In the genomic region with DNA sequence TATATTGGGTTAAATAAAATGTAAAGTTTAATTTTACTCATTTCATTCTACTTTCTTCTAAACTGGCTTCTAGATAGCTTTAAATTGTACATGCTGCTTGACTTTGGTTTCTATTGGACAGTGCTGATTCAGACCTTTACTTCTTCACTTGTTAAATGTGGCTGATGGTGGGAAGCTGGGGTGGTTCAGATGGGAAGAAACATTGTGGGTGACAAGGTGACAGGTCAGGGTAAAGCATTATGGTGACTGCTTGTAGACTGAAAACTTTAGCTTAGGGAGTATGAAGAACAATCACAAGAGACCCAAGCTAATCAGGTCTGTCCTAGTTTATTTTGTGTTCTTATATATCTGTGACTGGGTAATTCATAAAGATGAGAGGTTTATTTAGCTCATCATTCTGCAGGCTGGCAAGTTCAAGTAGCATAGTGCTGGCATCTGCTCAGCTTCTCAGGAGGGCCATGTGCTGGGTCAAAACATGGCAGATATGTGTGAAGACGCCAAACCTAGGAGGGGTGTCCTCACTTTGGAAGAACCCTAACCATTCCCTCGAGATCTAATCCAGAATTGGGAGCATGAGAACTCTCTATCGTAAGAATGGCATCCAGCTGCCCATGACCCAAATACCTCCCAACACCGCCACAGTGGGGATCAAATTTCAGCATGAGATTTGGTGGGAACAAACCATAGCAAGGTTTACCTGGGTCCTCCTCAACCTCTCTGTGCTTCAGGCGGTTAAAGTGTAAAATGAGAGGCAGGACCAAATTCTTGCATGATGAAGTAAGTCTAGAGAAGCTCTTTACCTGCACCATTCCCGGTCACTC, we compare ENCODE assay signal across 18 cellular contexts.
DNase-seq lines count a peak whose midpoint lies in the region; ATAC-seq and TF ChIP-seq lines count a peak whose summit lies in the region.
"Had no signal": no experiment of that assay in that cellular context is flagged by ENCODE, and none has a peak within 500 bp of the region (broad histone marks: within the 10 kb centered on the region; RNA-seq: fewer than 3 reads in every experiment).

No MANE protein-coding gene starts in this region.

- peaks cover 51% of the 10 kb centered on the region for H3K36me3 Mint-ChIP-seq in activated CD4-positive, alpha-beta T cell treated with anti-CD3 and anti-CD28 coated beads, Interleukin-2, amount 10 ng/mL, durations not matched to agents 7 days and 5 days (ENCODE audit: low read depth)
- peaks cover 31% of the 10 kb centered on the region for H3K36me3 Mint-ChIP-seq in central memory CD8-positive, alpha-beta T cell (ENCODE audit: insufficient read depth)
- H3K36me3 Mint-ChIP-seq in neural progenitor cell, result peaks cover 30% of the 10 kb centered on the region

- H3K9ac ChIP-seq in Loucy (ENCODE audit: low read depth, low read length, poor library complexity, severe bottlenecking), result no peak overlapping the region
- no peak overlapping the region for H3K9ac ChIP-seq in neural progenitor cell
- H3K9ac ChIP-seq in colonic mucosa (ENCODE audit: low read depth in 2 of 2, low read length in 2 of 2), result no peak overlapping the region

- H3K4me3 ChIP-seq in Loucy (ENCODE audit: low read length, poor library complexity, severe bottlenecking) (no peak overlapping the region), spleen (no peak overlapping the region), neural progenitor cell (no peak overlapping the region), colonic mucosa (no peak overlapping the region)
- H3K4me3 ChIP-seq: coronary artery, sigmoid colon, SJSA1, upper lobe of right lung had no signal

- H3K4me2 ChIP-seq in Loucy (ENCODE audit: low read depth, low read length, poor library complexity, severe bottlenecking), result peak overlapping the region; percentile 5
- no peak overlapping the region for H3K4me2 ChIP-seq in neural progenitor cell

- no peak overlapping the region for H3K4me3 Mint-ChIP-seq in activated CD4-positive, alpha-beta T cell treated with anti-CD3 and anti-CD28 coated beads, Interleukin-2, amount 10 ng/mL, durations not matched to agents 7 days and 5 days
- H3K4me3 Mint-ChIP-seq in central memory CD8-positive, alpha-beta T cell, result peak overlapping the region; percentile 34
- H3K4me3 Mint-ChIP-seq in neural progenitor cell, result no peak overlapping the region

- peaks cover 51% of the 10 kb centered on the region for H3K4me1 ChIP-seq in Loucy (ENCODE audit: insufficient read depth, low read length, poor library complexity, severe bottlenecking)
- peaks cover 12 to 93% (median 59%) of the 10 kb centered on the region in 6 donors for H3K4me1 ChIP-seq in spleen
- peaks cover 10% of the 10 kb centered on the region for H3K4me1 ChIP-seq in neural progenitor cell
- H3K4me1 ChIP-seq in colonic mucosa, result no peaks in the 10 kb centered on the region
- H3K4me1 ChIP-seq: upper lobe of right lung had no signal

- H3K27ac ChIP-seq in spleen (peak overlapping the region in 5 of 8 donors; percentile 17 to 92 (median 86)), neural progenitor cell (no peak overlapping the region), colonic mucosa (no peak overlapping the region)
- H3K27ac ChIP-seq: coronary artery, sigmoid colon, SJSA1, upper lobe of right lung had no signal

- peak overlapping the region; percentile 46 for H3K27ac Mint-ChIP-seq in activated CD4-positive, alpha-beta T cell treated with anti-CD3 and anti-CD28 coated beads, Interleukin-2, amount 10 ng/mL, durations not matched to agents 7 days and 5 days
- H3K27ac Mint-ChIP-seq in central memory CD8-positive, alpha-beta T cell (ENCODE audit: low read depth), result peak overlapping the region; percentile 100
- no peak overlapping the region for H3K27ac Mint-ChIP-seq in neural progenitor cell

- no peak for DNase-seq in activated CD4-positive, alpha-beta T cell treated with anti-CD3 and anti-CD28 coated beads, Interleukin-2, amount 10 ng/mL, durations not matched to agents 7 days and 5 days
- DNase-seq in activated CD4-positive, alpha-beta T cell treated with anti-CD3 and anti-CD28 coated beads, Interleukin-2, amount 50 U/mL, for 48 hours, result no peak
- DNase-seq in central memory CD8-positive, alpha-beta T cell (ENCODE audit: low spot score in 2 of 2), result no peak
- DNase-seq in spleen (no peak), neural progenitor cell (ENCODE audit: low spot score) (no peak), D341Med (ENCODE audit: low spot score) (no peak), colonic mucosa (no peak)
- DNase-seq: COR-L47, erythroblast, GOT3, mesenchymal stem cell, NCI-H1694, OCI-M1, sigmoid colon, upper lobe of right lung had no signal

- intact Hi-C loops in spleen (cut with DNase I; ENCODE audit: low total_unique reads), result no loop called here
- intact Hi-C loops in colonic mucosa (cut with DNase I), result no loop called here

- H3K9me3 Mint-ChIP-seq in activated CD4-positive, alpha-beta T cell treated with anti-CD3 and anti-CD28 coated beads, Interleukin-2, amount 10 ng/mL, durations not matched to agents 7 days and 5 days, result peaks cover 8% of the 10 kb centered on the region
- no peaks in the 10 kb centered on the region for H3K9me3 Mint-ChIP-seq in central memory CD8-positive, alpha-beta T cell
- peaks cover 2% of the 10 kb centered on the region for H3K9me3 Mint-ChIP-seq in neural progenitor cell

- no peak overlapping the region for H2AFZ ChIP-seq in Loucy (ENCODE audit: low read length)
- no peak overlapping the region for H2AFZ ChIP-seq in neural progenitor cell (replicated peaks)

- no peaks in the 10 kb centered on the region for H3K27me3 Mint-ChIP-seq in activated CD4-positive, alpha-beta T cell treated with anti-CD3 and anti-CD28 coated beads, Interleukin-2, amount 10 ng/mL, durations not matched to agents 7 days and 5 days
- no peaks in the 10 kb centered on the region for H3K27me3 Mint-ChIP-seq in central memory CD8-positive, alpha-beta T cell
- H3K27me3 Mint-ChIP-seq in neural progenitor cell (ENCODE audit: insufficient read depth, low read depth), result no peaks in the 10 kb centered on the region

- CTCF ChIA-PET in activated CD4-positive, alpha-beta T cell treated with anti-CD3 and anti-CD28 coated beads, Interleukin-2, amount 10 ng/mL, durations not matched to agents 7 days and 5 days (lab: Charles Lee), result interaction anchor here (0.6 to 2.7 kb wide), 11 partner anchors 9 to 1225 kb away, joined by 3 to 16 read pairs (median 4); no protein-coding TSS in a partner anchor

- H3K9me2 ChIP-seq in Loucy (replicated peaks; ENCODE audit: low read depth, low read length), result no peaks in the 10 kb centered on the region

- peaks cover 86% of the 10 kb centered on the region for H3K4me1 Mint-ChIP-seq in activated CD4-positive, alpha-beta T cell treated with anti-CD3 and anti-CD28 coated beads, Interleukin-2, amount 10 ng/mL, durations not matched to agents 7 days and 5 days
- H3K4me1 Mint-ChIP-seq in central memory CD8-positive, alpha-beta T cell, result peaks cover 90% of the 10 kb centered on the region
- H3K4me1 Mint-ChIP-seq in neural progenitor cell, result peaks cover 40% of the 10 kb centered on the region

- no peak for TF ChIP-seq CTCF in Loucy (conservative IDR thresholded peaks at IDR 0.05; ENCODE audit: low read length)
- TF ChIP-seq CTCF in spleen (IDR thresholded peaks at IDR 0.05 in 8 of 11, conservative IDR thresholded peaks at IDR 0.05 in 3 of 11), result no peak
- no peak for TF ChIP-seq CTCF in neural progenitor cell (IDR thresholded peaks at IDR 0.05)
- TF ChIP-seq CTCF in colonic mucosa (IDR thresholded peaks at IDR 0.05), result no peak

- H3K36me3 ChIP-seq in Loucy (ENCODE audit: insufficient read depth, low read length) (peaks cover 3% of the 10 kb centered on the region; the same call in 1 of the 2 replicates), spleen (peaks cover 0 to 7% (median 0%) of the 10 kb centered on the region in 6 donors), neural progenitor cell (no peaks in the 10 kb centered on the region), colonic mucosa (no peaks in the 10 kb centered on the region)
- H3K36me3 ChIP-seq: sigmoid colon, SJSA1, upper lobe of right lung had no signal

- H3K9me3 ChIP-seq in Loucy (ENCODE audit: insufficient read depth, low read depth, low read length) (no peaks in the 10 kb centered on the region), spleen (no peaks in the 10 kb centered on the region), neural progenitor cell (ENCODE audit: low read depth) (no peaks in the 10 kb centered on the region), colonic mucosa (no peaks in the 10 kb centered on the region)
- H3K9me3 ChIP-seq: sigmoid colon, SJSA1, upper lobe of right lung had no signal

- POLR2A ChIA-PET in activated CD4-positive, alpha-beta T cell treated with anti-CD3 and anti-CD28 coated beads, Interleukin-2, amount 10 ng/mL, durations not matched to agents 7 days and 5 days (lab: Charles Lee), result no interaction called here

- no peak for TF ChIP-seq POLR2A in spleen (IDR thresholded peaks at IDR 0.05)

- H3F3A ChIP-seq in Loucy (ENCODE audit: low read depth) (no peaks in the 10 kb centered on the region), neural progenitor cell (ENCODE audit: low read depth) (peaks cover under 1% of the 10 kb centered on the region)

- H3K79me2 ChIP-seq in Loucy (ENCODE audit: insufficient read depth, low read length), result peaks cover 73% of the 10 kb centered on the region
- H3K79me2 ChIP-seq in neural progenitor cell (ENCODE audit: low read depth), result no peaks in the 10 kb centered on the region

- H4K20me1 ChIP-seq in Loucy (ENCODE audit: insufficient read depth, low read length, poor library complexity, severe bottlenecking), result no peaks in the 10 kb centered on the region
- peaks cover 13% of the 10 kb centered on the region for H4K20me1 ChIP-seq in neural progenitor cell (ENCODE audit: low read depth)

- no peak for ATAC-seq in central memory CD8-positive, alpha-beta T cell (replicated peaks; ENCODE audit: extremely low read depth, poor library complexity, severe bottlenecking)
- ATAC-seq: upper lobe of right lung had no signal

- WGBS in spleen, 5 donors, result 93 to 98% (median 96%) methylated on average over 6 of the region's 6 CpGs

- H3K27me3 ChIP-seq in Loucy (ENCODE audit: insufficient read depth, low read length, poor library complexity, severe bottlenecking) (no peaks in the 10 kb centered on the region), spleen (replicated peaks in 1 of 7) (no peaks in the 10 kb centered on the region), neural progenitor cell (no peaks in the 10 kb centered on the region), colonic mucosa (no peaks in the 10 kb centered on the region)
- H3K27me3 ChIP-seq: sigmoid colon, SJSA1, upper lobe of right lung had no signal

Comparison
In these comparisons a context has a peak if more than half of its experiments do, and no peak if none do; other contexts are left out.
1. H3K27ac ChIP-seq: peak in spleen (5 of 8); none in neural progenitor cell (single experiment) and colonic mucosa (single experiment).